27 cellular contexts compared by ENCODE assay signal in the genomic region with DNA sequence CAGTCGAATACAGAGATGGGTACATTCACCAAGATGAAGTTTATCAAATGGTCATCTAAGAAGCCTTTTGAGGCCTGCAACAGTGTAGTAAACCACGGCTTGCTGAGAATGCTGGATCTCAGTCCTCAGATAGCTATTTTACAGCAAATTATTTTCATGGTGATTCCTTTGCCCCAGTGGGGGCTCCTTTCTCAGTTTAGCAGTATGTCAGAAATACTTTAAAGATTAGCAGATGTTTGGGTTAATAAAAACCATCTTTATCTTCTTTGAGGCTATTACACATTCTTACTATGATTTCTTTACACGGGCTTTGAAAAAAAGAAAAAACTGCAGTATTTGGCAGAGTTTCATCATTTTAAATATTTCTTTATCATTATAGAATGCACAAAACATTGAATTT.
"Had no signal": no experiment of that assay in that cellular context is flagged by ENCODE, and none has a peak within 500 bp of the region (broad histone marks: within the 10 kb centered on the region; RNA-seq: fewer than 3 reads in every experiment).

No MANE protein-coding gene starts in this region.

- H3K36me3 ChIP-seq: ovary had no signal

- H3K27ac ChIP-seq: adrenal gland, ascending aorta, brain microvascular endothelial cell, left lung, ovary, right atrium auricular region, spleen, suprapubic skin, tibial nerve, WERI-Rb-1 had no signal

- DNase-seq: activated CD4-positive, alpha-beta T cell treated with anti-CD3 and anti-CD28 coated beads, Interleukin-2, amount 10 ng/mL, durations not matched to agents 7 days and 5 days; activated CD4-positive, CD25-positive, alpha-beta regulatory T cell treated with anti-CD3 and anti-CD28 coated beads, Interleukin-2, amount 50 U/mL, for 72 hours; activated CD8-positive, alpha-beta T cell treated with anti-CD3 and anti-CD28 coated beads for 36 hours; activated naive CD4-positive, alpha-beta T cell; adrenal gland; brain microvascular endothelial cell; caudate nucleus; dermis blood vessel endothelial cell; effector memory CD4-positive, alpha-beta T cell; foreskin fibroblast; immature natural killer cell; left lung; naive thymus-derived CD8-positive, alpha-beta T cell; ovary; spleen; stimulated activated CD4-positive, alpha-beta T cell treated with anti-CD3 and anti-CD28 coated beads, Interleukin-4, amount 100 ng/mL, for 1 hour; stimulated activated naive CD8-positive, alpha-beta T cell treated with anti-CD3 and anti-CD28 coated beads, Interleukin-15, amount 100 ng/mL, for 72 hours; WERI-Rb-1 had no signal

- FAIRE-seq: TTC549, urothelium cell line had no signal

- H3K9me3 ChIP-seq: adrenal gland, ascending aorta, left lung, ovary, prostate gland, right atrium auricular region, spleen, suprapubic skin, tibial nerve had no signal

- H3K27me3 ChIP-seq: adrenal gland, ascending aorta, brain microvascular endothelial cell, left lung, ovary, right atrium auricular region, spleen, suprapubic skin, tibial nerve had no signal

- H3K4me3 ChIP-seq: adrenal gland, ascending aorta, left lung, lung, ovary, prostate gland, right atrium auricular region, spleen, suprapubic skin, tibial nerve had no signal

- ATAC-seq: activated CD8-positive, alpha-beta T cell treated with anti-CD3 and anti-CD28 coated beads for 36 hours; esophagus mucosa; left lung; naive thymus-derived CD8-positive, alpha-beta T cell; stimulated activated naive CD8-positive, alpha-beta T cell treated with anti-CD3 and anti-CD28 coated beads, Interleukin-15, amount 100 ng/mL, for 72 hours had no signal
